17 cellular contexts compared by ENCODE assay signal in genomic region chr7:10779465-10780399, GRCh38.
"Had no signal": no experiment of that assay in that cellular context is flagged by ENCODE, and none has a peak within 500 bp of the region (broad histone marks: within the 10 kb centered on the region; RNA-seq: fewer than 3 reads in every experiment).

No MANE protein-coding gene starts in this region.

- H3K27me3 ChIP-seq: neutrophil, pancreas had no signal

- H3K4me3 ChIP-seq: pancreas had no signal

- H3K27ac Mint-ChIP-seq: activated CD4-positive, alpha-beta T cell treated with anti-CD3 and anti-CD28 coated beads for 36 hours; activated naive CD8-positive, alpha-beta T cell; brain; memory B cell; stimulated activated naive CD8-positive, alpha-beta T cell treated with anti-CD3 and anti-CD28 coated beads, Interleukin-15, Interleukin-2, amounts not matched to agents 100 ng/mL and 50 ng/mL, for 24 hours had no signal

- H3K27me3 Mint-ChIP-seq: activated CD4-positive, alpha-beta T cell treated with anti-CD3 and anti-CD28 coated beads for 36 hours; activated naive CD8-positive, alpha-beta T cell; brain; memory B cell; stimulated activated naive CD8-positive, alpha-beta T cell treated with anti-CD3 and anti-CD28 coated beads, Interleukin-15, Interleukin-2, amounts not matched to agents 100 ng/mL and 50 ng/mL, for 24 hours had no signal

- H3K4me3 Mint-ChIP-seq: activated CD4-positive, alpha-beta T cell treated with anti-CD3 and anti-CD28 coated beads for 36 hours; activated naive CD8-positive, alpha-beta T cell; brain; memory B cell; stimulated activated naive CD8-positive, alpha-beta T cell treated with anti-CD3 and anti-CD28 coated beads, Interleukin-15, Interleukin-2, amounts not matched to agents 100 ng/mL and 50 ng/mL, for 24 hours had no signal

- H3K36me3 ChIP-seq: neutrophil, pancreas had no signal

- H3K4me1 Mint-ChIP-seq: activated CD4-positive, alpha-beta T cell treated with anti-CD3 and anti-CD28 coated beads for 36 hours; brain; memory B cell had no signal

- H3K36me3 Mint-ChIP-seq: activated naive CD8-positive, alpha-beta T cell; brain; memory B cell had no signal

- FAIRE-seq: colon, pancreas had no signal

- H3K9me3 Mint-ChIP-seq: memory B cell had no signal

- DNase-seq: activated CD4-positive, alpha-beta T cell treated with anti-CD3 and anti-CD28 coated beads for 36 hours; activated CD4-positive, alpha-beta T cell treated with anti-CD3 and anti-CD28 coated beads, Interleukin-2, amount 50 U/mL, for 48 hours; activated gamma-delta T cell; amygdala; caudate nucleus; foreskin melanocyte; stimulated activated CD4-positive, alpha-beta T cell treated with anti-CD3 and anti-CD28 coated beads, Interleukin-12 subunit alpha, Interleukin-12 subunit beta, amount 100 ng/mL, for 4 hours; stimulated activated CD4-positive, alpha-beta T cell treated with anti-CD3 and anti-CD28 coated beads, Interleukin-1b, Interleukin-23, amount 100 ng/mL, for 48 hours; stimulated activated CD8-positive, alpha-beta memory T cell treated with anti-CD3 and anti-CD28 coated beads, Interleukin-4, amount 100 ng/mL, for 48 hours; T-helper 2 cell had no signal

- H3K4me1 ChIP-seq: pancreas had no signal

- H3K9me3 ChIP-seq: neutrophil, pancreas had no signal

- H3K27ac ChIP-seq: neutrophil, pancreas had no signal
